Comparison of ENCODE assay signal across 8 cellular contexts in the genomic region with DNA sequence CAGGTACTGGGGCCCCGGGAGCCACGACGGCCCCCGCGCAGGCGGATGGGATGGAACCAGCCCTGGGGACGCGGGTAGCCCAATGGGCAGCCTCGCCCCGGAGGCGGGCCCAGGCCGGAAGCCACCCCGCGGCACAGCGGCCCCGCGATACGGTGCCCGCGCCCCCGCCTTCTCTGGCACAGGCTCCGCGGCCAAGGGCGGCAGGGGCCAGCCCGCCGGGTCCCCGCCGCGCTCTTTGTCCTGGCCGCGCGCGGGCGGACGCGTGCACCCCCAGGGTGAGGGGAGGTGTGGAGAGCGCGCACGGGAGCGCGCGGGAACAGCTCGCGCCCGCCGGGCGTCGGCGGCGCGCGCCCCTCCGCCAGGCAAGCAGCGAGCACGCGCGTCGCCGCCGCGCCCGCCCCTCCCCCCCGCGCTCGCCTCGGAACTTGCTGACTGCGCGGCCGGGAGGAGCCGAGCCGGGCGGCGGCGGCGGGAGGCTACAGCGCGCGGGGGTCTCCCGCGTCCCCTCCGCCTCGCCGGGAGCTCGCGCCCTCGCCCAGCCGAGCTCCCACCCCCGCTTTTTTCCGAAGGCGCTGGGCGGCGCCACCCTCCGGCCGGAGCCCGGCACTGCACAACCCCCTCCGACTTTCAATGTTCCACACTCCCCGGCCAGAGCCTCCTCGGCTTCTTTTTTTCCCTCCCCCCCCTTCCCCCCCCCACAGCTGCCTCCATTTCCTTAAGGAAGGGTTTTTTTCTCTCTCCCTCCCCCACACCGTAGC. TPM values are rescaled to one million over a fixed set of nuclear protein-coding genes. Genes with fewer than 3 reads are reported as not detected.
DNase-seq lines count a peak whose midpoint lies in the region; ATAC-seq, FAIRE-seq and TF ChIP-seq lines count a peak whose summit lies in the region.

A gene (plus strand): TSS at position 421 of the 758 bp plus-strand sequence. CDS start 1,438 bp downstream, outside the sequence.

- peak; percentile 71 for ATAC-seq in HG02973 (IDR thresholded peaks at IDR 0.05; ENCODE audit: unreplicated experiment)

- peak; percentile 79 for TF ChIP-seq CTCF in kidney epithelial cell (IDR thresholded peaks at IDR 0.05; ENCODE audit: insufficient read depth, low read length, poor library complexity, severe bottlenecking)

- peak; percentile 85 for DNase-seq in 8988T
- peak; percentile 66 for DNase-seq in GM18507 (ENCODE audit: extremely low spot score, insufficient read length, low read depth)
- peak; percentile 81 for DNase-seq in NCI-H2196 treated with DMSO at 0.1 percent for 48 hours (lab: John Stamatoyannopoulos, UW; ENCODE audit: unreplicated experiment)
- peak; percentile 64 for DNase-seq in activated CD4-positive, alpha-beta T cell treated with anti-CD3 and anti-CD28 coated beads for 1 hour
- peak; percentile 91 for DNase-seq in cerebellum (ENCODE audit: low spot score)
- no peak for DNase-seq in kidney epithelial cell (ENCODE audit: low read depth)
- DNase-seq in stimulated activated CD4-positive, alpha-beta T cell treated with anti-CD3 and anti-CD28 coated beads, Interleukin-15, amount 100 ng/mL, for 48 hours (ENCODE audit: low read depth in 2 of 2): peak; percentile 59 to 71

- peak within 1 kb of the TSS; percentile 72 for H3K4me3 ChIP-seq in kidney epithelial cell (ENCODE audit: low read depth, low read length)

- H3K27me3 ChIP-seq in kidney epithelial cell (ENCODE audit: control insufficient read depth, insufficient read depth, low read length): no peaks in the 10 kb centered on the region

- FAIRE-seq in GM18507 (lab: Jason Lieb, UNC): peak; percentile 77

- no peaks in the 10 kb centered on the region for H3K36me3 ChIP-seq in kidney epithelial cell (ENCODE audit: control insufficient read depth, insufficient read depth, low read length)

RNA-seq across cellular contexts. Expression of the gene that starts here (rescaled TPM):
- 94.9 TPM for total RNA-seq in cerebellum
- 74.6 and 84.7 TPM in 2 replicates for total RNA-seq in kidney epithelial cell
